ENCODE assay signal across 25 cellular contexts in the genomic region with DNA sequence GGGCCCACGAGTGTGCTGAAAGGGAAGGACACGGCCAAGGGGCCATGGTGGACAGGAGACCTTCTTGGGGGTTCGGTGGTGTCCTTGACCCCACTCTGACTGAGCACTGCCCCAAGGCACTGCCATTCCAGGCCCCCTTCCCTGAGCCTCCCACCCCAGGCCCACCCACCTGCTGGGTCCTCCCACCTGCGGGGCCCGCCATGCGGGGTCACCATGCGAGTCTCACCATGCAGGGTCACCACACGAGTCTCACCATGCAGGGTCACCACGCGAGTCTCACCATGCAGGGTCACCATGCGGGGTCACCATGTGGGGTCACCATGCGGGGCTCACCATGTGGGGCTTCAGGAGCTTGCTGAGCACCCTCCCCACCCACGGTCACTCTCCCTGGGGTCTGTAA.
"Had no signal": no experiment of that assay in that cellular context is flagged by ENCODE, and none has a peak within 500 bp of the region (broad histone marks: within the 10 kb centered on the region; RNA-seq: fewer than 3 reads in every experiment).

No MANE protein-coding gene starts in this region.

- H3K36me3 Mint-ChIP-seq: activated CD8-positive, alpha-beta memory T cell treated with anti-CD3 and anti-CD28 coated beads, Interleukin-2, amount 10 ng/mL, durations not matched to agents 7 days and 5 days; activated naive CD4-positive, alpha-beta T cell treated with anti-CD3 and anti-CD28 coated beads, Interleukin-2, amount 50 U/mL, for 24 hours had no signal

- H3K27me3 Mint-ChIP-seq: activated CD8-positive, alpha-beta memory T cell treated with anti-CD3 and anti-CD28 coated beads, Interleukin-2, amount 10 ng/mL, durations not matched to agents 7 days and 5 days; activated naive CD4-positive, alpha-beta T cell treated with anti-CD3 and anti-CD28 coated beads, Interleukin-2, amount 50 U/mL, for 24 hours; activated T-cell treated with anti-CD3 and anti-CD28 coated beads, Interleukin-2, amount 50 U/mL, for 24 hours had no signal

- H3K27ac ChIP-seq: breast epithelium, SJCRH30 had no signal

- H3K9me3 ChIP-seq: breast epithelium, SJCRH30, SK-N-SH had no signal

- H3K9me2 ChIP-seq: SK-N-SH had no signal

- H3K9me3 Mint-ChIP-seq: activated naive CD4-positive, alpha-beta T cell treated with anti-CD3 and anti-CD28 coated beads, Interleukin-2, amount 50 U/mL, for 24 hours; activated T-cell treated with anti-CD3 and anti-CD28 coated beads, Interleukin-2, amount 50 U/mL, for 24 hours; activated T-helper 1 cell treated with anti-CD3 and anti-CD28 coated beads, Interleukin-12 subunit alpha, Interleukin-12 subunit beta, Interleukin-2, Interleukin-4 antibody, amounts not matched to agents 30 ng/mL and 10 ng/mL and 1 ng/mL, durations not matched to agents 14 hours and 24 hours and 36 hours; T-helper 1 cell treated with Interleukin-12 subunit alpha and Interleukin-12 subunit beta and Interleukin-4 antibody, amounts not matched to agents 30 μg/mL and 1 μg/mL, for 36 hours had no signal

- H3K4me3 Mint-ChIP-seq: activated CD8-positive, alpha-beta memory T cell treated with anti-CD3 and anti-CD28 coated beads, Interleukin-2, amount 10 ng/mL, durations not matched to agents 7 days and 5 days; activated naive CD4-positive, alpha-beta T cell treated with anti-CD3 and anti-CD28 coated beads, Interleukin-2, amount 50 U/mL, for 24 hours; activated T-cell treated with anti-CD3 and anti-CD28 coated beads, Interleukin-2, amount 50 U/mL, for 24 hours; activated T-helper 1 cell treated with anti-CD3 and anti-CD28 coated beads, Interleukin-12 subunit alpha, Interleukin-12 subunit beta, Interleukin-2, Interleukin-4 antibody, amounts not matched to agents 30 ng/mL and 10 ng/mL and 1 ng/mL, durations not matched to agents 14 hours and 24 hours and 36 hours; T-helper 1 cell treated with Interleukin-12 subunit alpha and Interleukin-12 subunit beta and Interleukin-4 antibody, amounts not matched to agents 30 μg/mL and 1 μg/mL, for 36 hours had no signal

- H3K9ac ChIP-seq: SK-N-SH had no signal

- H3K27me3 ChIP-seq: breast epithelium, SJCRH30 had no signal

- H3K4me1 ChIP-seq: breast epithelium, SJCRH30 had no signal

- ATAC-seq: activated CD8-positive, alpha-beta memory T cell treated with anti-CD3 and anti-CD28 coated beads, Interleukin-2, amount 10 ng/mL, durations not matched to agents 7 days and 5 days; Panc1 had no signal

- DNase-seq: activated CD4-positive, alpha-beta T cell treated with anti-CD3 and anti-CD28 coated beads for 48 hours; activated CD4-positive, alpha-beta T cell treated with anti-CD3 and anti-CD28 coated beads, Interleukin-2, amount 50 U/mL, for 4 hours; activated CD4-positive, CD25-positive, alpha-beta regulatory T cell treated with anti-CD3 and anti-CD28 coated beads, Interleukin-2, amount 50 U/mL, for 72 hours; activated CD8-positive, alpha-beta memory T cell treated with anti-CD3 and anti-CD28 coated beads, Interleukin-2, amount 10 ng/mL, durations not matched to agents 7 days and 5 days; activated effector memory CD4-positive, alpha-beta T cell treated with Interleukin-2 at 50 U/mL for 16 hours; activated naive CD4-positive, alpha-beta T cell; activated T-cell treated with anti-CD3 and anti-CD28 coated beads, Interleukin-2, amount 50 U/mL, for 24 hours; aorta; caudate nucleus; MM.1S; NCI-H1105; NCI-H1436; NCI-H187; NCI-H2081; NCI-H510A treated with DMSO at 0.1 percent for 48 hours; NCI-H69; Right ventricle myocardium superior; RPMI8226; SJCRH30; SK-N-SH had no signal

- H3K4me3 ChIP-seq: breast epithelium, SJCRH30 had no signal

- H3K27ac Mint-ChIP-seq: activated CD8-positive, alpha-beta memory T cell treated with anti-CD3 and anti-CD28 coated beads, Interleukin-2, amount 10 ng/mL, durations not matched to agents 7 days and 5 days; activated naive CD4-positive, alpha-beta T cell treated with anti-CD3 and anti-CD28 coated beads, Interleukin-2, amount 50 U/mL, for 24 hours; activated T-cell treated with anti-CD3 and anti-CD28 coated beads, Interleukin-2, amount 50 U/mL, for 24 hours; activated T-helper 1 cell treated with anti-CD3 and anti-CD28 coated beads, Interleukin-12 subunit alpha, Interleukin-12 subunit beta, Interleukin-2, Interleukin-4 antibody, amounts not matched to agents 30 ng/mL and 10 ng/mL and 1 ng/mL, durations not matched to agents 14 hours and 24 hours and 36 hours; T-helper 1 cell treated with Interleukin-12 subunit alpha and Interleukin-12 subunit beta and Interleukin-4 antibody, amounts not matched to agents 30 μg/mL and 1 μg/mL, for 36 hours had no signal

- H3K36me3 ChIP-seq: breast epithelium, SJCRH30 had no signal

- H3K4me2 ChIP-seq: SK-N-SH had no signal
